Comparison of ENCODE assay signal across 1 cellular context in the genomic region with DNA sequence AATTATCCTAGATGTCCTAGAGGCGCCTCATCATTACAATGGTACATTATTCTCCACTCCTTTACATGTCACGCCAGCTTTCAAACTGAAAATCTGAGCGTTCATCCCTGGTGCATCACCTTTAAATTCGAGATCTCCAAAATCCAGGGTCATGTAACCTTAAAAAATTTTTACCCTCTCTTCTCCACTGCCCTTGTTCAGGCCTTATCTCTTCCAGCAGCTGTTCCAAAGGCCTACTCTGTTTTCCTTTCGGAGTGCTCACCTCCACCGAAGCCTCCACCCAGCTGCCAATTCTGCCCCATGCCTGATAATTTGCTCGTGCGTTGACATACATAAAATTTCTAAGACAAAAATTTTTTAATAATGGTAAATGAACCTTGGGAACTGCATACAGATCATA.
TF ChIP-seq lines count a peak whose summit lies in the region.

No MANE protein-coding gene starts in this region.

TF ChIP-seq in GM12878, 131 proteins besides CTCF, POLR2A, EP300 and RAD21:
- TF ChIP-seq NR2C1 (IDR thresholded peaks at IDR 0.05) = no peak
- no peak for TF ChIP-seq EZH2 (IDR thresholded peaks at IDR 0.05; ENCODE audit: borderline replicate concordance, control insufficient read depth, low read depth, low read length)
- TF ChIP-seq JUNB (IDR thresholded peaks at IDR 0.05) = no peak
- TF ChIP-seq, protein P1, sequence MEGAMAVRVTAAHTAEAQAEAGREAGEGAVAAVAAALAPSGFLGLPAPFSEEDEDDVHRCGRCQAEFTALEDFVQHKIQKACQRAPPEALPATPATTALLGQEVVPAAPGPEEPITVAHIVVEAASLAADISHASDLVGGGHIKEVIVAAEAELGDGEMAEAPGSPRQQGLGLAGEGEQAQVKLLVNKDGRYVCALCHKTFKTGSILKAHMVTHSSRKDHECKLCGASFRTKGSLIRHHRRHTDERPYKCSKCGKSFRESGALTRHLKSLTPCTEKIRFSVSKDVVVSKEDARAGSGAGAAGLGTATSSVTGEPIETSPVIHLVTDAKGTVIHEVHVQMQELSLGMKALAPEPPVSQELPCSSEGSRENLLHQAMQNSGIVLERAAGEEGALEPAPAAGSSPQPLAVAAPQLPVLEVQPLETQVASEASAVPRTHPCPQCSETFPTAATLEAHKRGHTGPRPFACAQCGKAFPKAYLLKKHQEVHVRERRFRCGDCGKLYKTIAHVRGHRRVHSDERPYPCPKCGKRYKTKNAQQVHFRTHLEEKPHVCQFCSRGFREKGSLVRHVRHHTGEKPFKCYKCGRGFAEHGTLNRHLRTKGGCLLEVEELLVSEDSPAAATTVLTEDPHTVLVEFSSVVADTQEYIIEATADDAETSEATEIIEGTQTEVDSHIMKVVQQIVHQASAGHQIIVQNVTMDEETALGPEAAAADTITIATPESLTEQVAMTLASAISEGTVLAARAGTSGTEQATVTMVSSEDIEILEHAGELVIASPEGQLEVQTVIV (IDR thresholded peaks at IDR 0.05; ENCODE audit: borderline replicate concordance, partially characterized antibody) = no peak
- TF ChIP-seq EGR1 (IDR thresholded peaks at IDR 0.05; ENCODE audit: borderline replicate concordance in 1 of 2, low read depth in 2 of 2, low read length in 2 of 2) = no peak
